ENCODE assay signal across 8 cellular contexts in the genomic region with DNA sequence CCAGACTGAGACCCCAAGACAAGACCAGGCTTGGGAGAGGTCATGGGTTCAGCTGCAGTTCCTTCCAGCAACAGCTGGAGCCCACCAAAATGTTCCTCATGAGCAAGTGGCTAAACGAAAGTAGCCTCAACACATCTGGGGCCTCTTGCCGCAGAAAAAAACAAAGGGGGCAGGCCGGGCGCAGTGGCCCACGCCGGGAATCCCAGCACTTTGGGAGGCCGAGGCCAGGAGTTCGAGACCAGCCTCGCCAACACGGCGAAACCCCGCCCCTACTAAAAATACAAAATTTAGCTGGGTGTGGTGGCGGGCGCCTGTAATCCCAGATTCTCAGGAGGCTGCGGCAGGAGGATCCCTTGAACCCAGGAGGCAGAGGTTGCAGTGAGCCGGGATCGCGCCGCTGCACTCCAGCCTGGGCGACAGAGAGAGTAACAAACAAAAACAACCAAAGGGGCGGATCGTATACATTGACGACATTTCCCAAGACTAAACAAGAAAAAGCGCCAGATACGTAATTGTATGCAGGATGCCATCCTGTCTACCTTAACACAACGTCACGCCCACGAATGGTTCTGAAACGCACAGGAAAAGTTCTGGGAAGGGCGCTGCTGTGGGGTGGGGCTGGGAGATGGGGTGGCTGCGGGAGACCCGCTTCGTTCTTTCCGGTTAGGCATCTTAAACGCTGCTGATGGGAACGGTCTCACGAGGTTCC. TPM values are rescaled to one million over a fixed set of nuclear protein-coding genes. Genes with fewer than 3 reads are reported as not detected.
DNase-seq lines count a peak whose midpoint lies in the region; ATAC-seq and TF ChIP-seq lines count a peak whose summit lies in the region.

No MANE protein-coding gene starts in this region.

- CTCF ChIA-PET in BJ (lab: Yijun Ruan, JAX): interaction anchor here (0.8 to 1.3 kb wide), 5 partner anchors 9 to 187 kb away, joined by 3 to 5 read pairs (median 3); no protein-coding TSS in a partner anchor

- H3K36me3 ChIP-seq in BJ (ENCODE audit: control insufficient read depth, insufficient read depth, low read length) (peaks cover 24% of the 10 kb centered on the region), MM.1S (replicated peaks; ENCODE audit: insufficient read depth, low read length) (no peaks in the 10 kb centered on the region)

- no peaks in the 10 kb centered on the region for H3K9me2 ChIP-seq in MM.1S (replicated peaks; ENCODE audit: insufficient read depth, low read length)

- H3K27ac ChIP-seq in MM.1S (ENCODE audit: low read length) (no peak overlapping the region), coronary artery (no peak overlapping the region)

- H3F3A ChIP-seq in MM.1S (ENCODE audit: insufficient read depth, low read length): peaks cover 9% of the 10 kb centered on the region

- H3K27ac Mint-ChIP-seq in naive thymus-derived CD8-positive, alpha-beta T cell: peak overlapping the region; percentile 28 to 88 (median 70)

- no peaks in the 10 kb centered on the region for H3K9me3 Mint-ChIP-seq in naive thymus-derived CD8-positive, alpha-beta T cell

- no peaks in the 10 kb centered on the region for H3K27me3 ChIP-seq in BJ (ENCODE audit: control insufficient read depth, insufficient read depth, low read length)
- H3K27me3 ChIP-seq in MM.1S (replicated peaks; ENCODE audit: insufficient read depth, low read length): no peaks in the 10 kb centered on the region

- TF ChIP-seq CTCF in BJ (IDR thresholded peaks at IDR 0.05; ENCODE audit: insufficient read depth, low read depth, low read length): no peak
- TF ChIP-seq CTCF in MM.1S (IDR thresholded peaks at IDR 0.05; ENCODE audit: low read length): no peak
- TF ChIP-seq CTCF in coronary artery (IDR thresholded peaks at IDR 0.05): no peak

- H2AFZ ChIP-seq in MM.1S (ENCODE audit: low read length): no peak overlapping the region

- peaks cover 46% of the 10 kb centered on the region for H3K79me2 ChIP-seq in MM.1S (ENCODE audit: low read length)

- peak overlapping the region; percentile 73 for H3K4me3 ChIP-seq in BJ (ENCODE audit: low read depth, low read length)
- peak overlapping the region; percentile 77 for H3K4me3 ChIP-seq in MM.1S (ENCODE audit: low read length)
- H3K4me3 ChIP-seq in coronary artery: peak overlapping the region; percentile 99

- peak overlapping the region; percentile 78; the same call in 1 of the 2 replicates for H3K9ac ChIP-seq in MM.1S (ENCODE audit: low read length)

- no peak for DNase-seq in BJ (ENCODE audit: low read depth)
- DNase-seq in MM.1S: no peak
- no peak for DNase-seq in coronary artery (ENCODE audit: low spot score)
- DNase-seq in naive thymus-derived CD8-positive, alpha-beta T cell: no peak
- DNase-seq in dermis blood vessel endothelial cell: no peak

- no peaks in the 10 kb centered on the region for H3K9me3 ChIP-seq in MM.1S (replicated peaks; ENCODE audit: insufficient read depth, low read length)

- H3K4me1 Mint-ChIP-seq in naive thymus-derived CD8-positive, alpha-beta T cell: peaks cover 13 to 31% (median 26%) of the 10 kb centered on the region in 4 donors

- no peaks in the 10 kb centered on the region for H4K20me1 ChIP-seq in MM.1S (ENCODE audit: insufficient read depth, low read length)

- H3K4me2 ChIP-seq in MM.1S (ENCODE audit: low read depth, low read length): peak overlapping the region; percentile 90

- peak overlapping the region; percentile 74 to 92 (median 82) for H3K4me3 Mint-ChIP-seq in naive thymus-derived CD8-positive, alpha-beta T cell

- H3K36me3 Mint-ChIP-seq in naive thymus-derived CD8-positive, alpha-beta T cell: peaks cover 0 to 20% (median 2%) of the 10 kb centered on the region in 3 donors

- H3K27me3 Mint-ChIP-seq in naive thymus-derived CD8-positive, alpha-beta T cell: no peaks in the 10 kb centered on the region

- POLR2A ChIA-PET in BJ (lab: Charles Lee): no interaction called here
- POLR2A ChIA-PET in naive thymus-derived CD8-positive, alpha-beta T cell (lab: Charles Lee): interaction anchor here (2.3 kb wide), 1 partner anchor 28 kb away, joined by 6 read pairs; no protein-coding TSS in a partner anchor

- H3K4me1 ChIP-seq in MM.1S (ENCODE audit: low read length): peaks cover 8% of the 10 kb centered on the region; the same call in 1 of the 2 replicates

- no peak for ATAC-seq in naive thymus-derived CD8-positive, alpha-beta T cell
- no peak for ATAC-seq in HG02870 (IDR thresholded peaks at IDR 0.05; ENCODE audit: unreplicated experiment)
- ATAC-seq in HG02884 (IDR thresholded peaks at IDR 0.05; ENCODE audit: unreplicated experiment): no peak
- ATAC-seq in HG02852 (IDR thresholded peaks at IDR 0.05; ENCODE audit: unreplicated experiment): no peak

RNA-seq across cellular contexts. Expression of gene INPP5E, which starts 1.7 kb away (rescaled TPM):
- polyA plus RNA-seq in BJ (2011; rRNA removed): 3.7 and 5.6 TPM in 2 replicates
- polyA minus RNA-seq in BJ (2011; rRNA and poly(A)+ RNA removed): 3.6 and 4.2 TPM in 2 replicates
- total RNA-seq in naive thymus-derived CD8-positive, alpha-beta T cell: 10 to 100 TPM; 26.4 to 27.3 TPM
- 1 to 10 TPM in 2 of 3 donors, under 1 TPM in 1; 0.90 to 4.4 (median 2.1) TPM for polyA plus RNA-seq in naive thymus-derived CD8-positive, alpha-beta T cell
- 8.3 and 12.1 TPM in 2 replicates for total RNA-seq in dermis blood vessel endothelial cell

RNA-seq across cellular contexts. Expression of gene PMPCA, which starts 27.5 kb away (rescaled TPM):
- polyA plus RNA-seq in BJ (2011; rRNA removed): 43.9 and 61.6 TPM in 2 replicates
- 18.3 and 31.7 TPM in 2 replicates for polyA minus RNA-seq in BJ (2011; rRNA and poly(A)+ RNA removed)
- 10 to 100 TPM; 67.8 to 73.2 TPM for total RNA-seq in naive thymus-derived CD8-positive, alpha-beta T cell
- polyA plus RNA-seq in naive thymus-derived CD8-positive, alpha-beta T cell: 10 to 100 TPM; 37.0 to 47.0 (median 42.1) TPM
- total RNA-seq in dermis blood vessel endothelial cell: 40.2 and 42.3 TPM in 2 replicates

RNA-seq across cellular contexts. Expression of gene ENTR1, which starts 27.6 kb away (rescaled TPM):
- 25.1 and 28.0 TPM in 2 replicates for polyA plus RNA-seq in BJ (2011; rRNA removed)
- 12.8 and 13.8 TPM in 2 replicates for polyA minus RNA-seq in BJ (2011; rRNA and poly(A)+ RNA removed)
- total RNA-seq in naive thymus-derived CD8-positive, alpha-beta T cell: 10 to 100 TPM; 88.1 to 96.0 TPM
- 10 to 100 TPM in 2 of 3 donors, 1 to 10 TPM in 1; 9.7 to 16.8 (median 11.4) TPM for polyA plus RNA-seq in naive thymus-derived CD8-positive, alpha-beta T cell
- total RNA-seq in dermis blood vessel endothelial cell: 30.0 and 35.2 TPM in 2 replicates

RNA-seq across cellular contexts. Expression of gene SNAPC4, which starts 38.0 kb away (rescaled TPM):
- polyA plus RNA-seq in BJ (2011; rRNA removed): 1.6 and 1.7 TPM in 2 replicates
- 2.1 and 2.7 TPM in 2 replicates for polyA minus RNA-seq in BJ (2011; rRNA and poly(A)+ RNA removed)
- 10 to 100 TPM; 13.7 to 15.6 TPM for total RNA-seq in naive thymus-derived CD8-positive, alpha-beta T cell
- polyA plus RNA-seq in naive thymus-derived CD8-positive, alpha-beta T cell: 1 to 10 TPM in 2 of 3 donors, under 1 TPM in 1; 0.90 to 2.0 (median 1.3) TPM
- total RNA-seq in dermis blood vessel endothelial cell: 10.2 and 12.6 TPM in 2 replicates

RNA-seq across cellular contexts. Expression of gene SEC16A, which starts 44.8 kb away (rescaled TPM):
- 15.5 and 24.4 TPM in 2 replicates for polyA plus RNA-seq in BJ (2011; rRNA removed)
- 25.5 and 43.2 TPM in 2 replicates for polyA minus RNA-seq in BJ (2011; rRNA and poly(A)+ RNA removed)
- total RNA-seq in naive thymus-derived CD8-positive, alpha-beta T cell: 10 to 100 TPM; 83.4 to 84.8 TPM
- 10 to 100 TPM; 14.2 to 35.8 (median 26.2) TPM for polyA plus RNA-seq in naive thymus-derived CD8-positive, alpha-beta T cell
- total RNA-seq in dermis blood vessel endothelial cell: 20.8 and 43.8 TPM in 2 replicates
